ENCODE assay signal across 12 cellular contexts in the genomic region with DNA sequence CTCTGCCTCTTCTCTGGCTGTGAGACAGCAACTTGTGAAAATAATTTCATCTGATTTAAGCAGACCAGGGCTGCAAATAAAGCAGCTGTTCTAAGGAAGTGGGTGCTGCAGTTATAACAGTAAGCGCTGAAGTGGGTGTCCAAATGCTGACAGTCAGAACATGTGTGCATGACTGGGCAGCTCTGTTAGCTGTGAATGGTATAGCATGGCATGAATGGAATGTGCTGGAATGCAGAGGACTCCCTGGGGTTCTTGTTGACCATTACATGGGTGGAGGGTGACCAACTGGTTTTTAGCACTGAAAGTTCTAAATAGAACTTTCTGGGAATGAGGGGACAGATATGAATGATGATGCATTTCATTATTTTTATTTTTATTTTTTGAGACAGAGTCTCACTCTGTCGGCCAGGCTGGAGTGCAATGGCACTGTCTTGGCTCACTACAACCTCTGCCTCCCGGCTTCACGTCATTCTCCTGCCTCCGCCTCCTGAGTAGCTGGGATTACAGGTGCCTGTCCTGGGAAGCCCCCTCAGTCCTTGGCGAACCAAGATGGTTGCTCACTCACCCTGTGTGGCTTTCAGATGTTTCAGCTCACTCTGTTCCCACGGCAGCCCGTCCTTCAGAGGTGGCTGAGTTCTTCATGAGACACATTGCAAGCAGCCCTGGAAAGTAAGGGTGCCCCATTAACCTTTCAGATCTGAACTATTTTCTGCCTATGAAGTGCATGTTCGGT.
DNase-seq lines count a peak whose midpoint lies in the region; ATAC-seq and TF ChIP-seq lines count a peak whose summit lies in the region.
"Had no signal": no experiment of that assay in that cellular context is flagged by ENCODE, and none has a peak within 500 bp of the region (broad histone marks: within the 10 kb centered on the region; RNA-seq: fewer than 3 reads in every experiment).

No MANE protein-coding gene starts in this region.

- H3K4me3 ChIP-seq in astrocyte of the cerebellum (ENCODE audit: low read depth, low read length), result no peak overlapping the region
- H3K4me3 ChIP-seq: GM12878 had no signal

- in situ Hi-C loops in astrocyte of the cerebellum (cut with HindIII; ENCODE audit: low sequenced_read_pairs), result no loop called here

- TF ChIP-seq CTCF in astrocyte of the cerebellum (IDR thresholded peaks at IDR 0.05; ENCODE audit: low read depth, low read length, missing control alignments), result no peak

- DNase-seq in HCEC 1CT, result peak; percentile 98
- DNase-seq in astrocyte of the cerebellum (ENCODE audit: low read depth), result peak; percentile 83
- DNase-seq in iPS DF 19.7 (ENCODE audit: low read depth, low spot score), result peak; percentile 30
- DNase-seq in smooth muscle cell of the brain vasculature (ENCODE audit: low read depth, low spot score), result peak; percentile 73
- DNase-seq in NCI-H1436 treated with DMSO at 0.1 percent for 48 hours (lab: John Stamatoyannopoulos, UW), result no peak
- no peak for DNase-seq in NCI-H446 (lab: John Stamatoyannopoulos, UW)
- DNase-seq in T-helper 1 cell, result no peak
- DNase-seq: activated CD8-positive, alpha-beta memory T cell treated with anti-CD3 and anti-CD28 coated beads, Interleukin-2, amount 10 ng/mL, durations not matched to agents 7 days and 5 days; NCI-H69; small intestine had no signal

- ATAC-seq in HG03025 (IDR thresholded peaks at IDR 0.05; ENCODE audit: low FRiP score, unreplicated experiment), result no peak
- ATAC-seq: activated CD8-positive, alpha-beta memory T cell treated with anti-CD3 and anti-CD28 coated beads, Interleukin-2, amount 10 ng/mL, durations not matched to agents 7 days and 5 days; GM12878 had no signal

Comparison
In these comparisons a context has a peak if more than half of its experiments do, and no peak if none do; other contexts are left out.
1. DNase-seq: peak in HCEC 1CT (single experiment), astrocyte of the cerebellum (single experiment), iPS DF 19.7 (single experiment) and smooth muscle cell of the brain vasculature (single experiment); none in NCI-H1436 treated with DMSO at 0.1 percent for 48 hours (single experiment), NCI-H446 (0 of 2) and T-helper 1 cell (0 of 5).